18 cellular contexts compared by ENCODE assay signal in the genomic region with DNA sequence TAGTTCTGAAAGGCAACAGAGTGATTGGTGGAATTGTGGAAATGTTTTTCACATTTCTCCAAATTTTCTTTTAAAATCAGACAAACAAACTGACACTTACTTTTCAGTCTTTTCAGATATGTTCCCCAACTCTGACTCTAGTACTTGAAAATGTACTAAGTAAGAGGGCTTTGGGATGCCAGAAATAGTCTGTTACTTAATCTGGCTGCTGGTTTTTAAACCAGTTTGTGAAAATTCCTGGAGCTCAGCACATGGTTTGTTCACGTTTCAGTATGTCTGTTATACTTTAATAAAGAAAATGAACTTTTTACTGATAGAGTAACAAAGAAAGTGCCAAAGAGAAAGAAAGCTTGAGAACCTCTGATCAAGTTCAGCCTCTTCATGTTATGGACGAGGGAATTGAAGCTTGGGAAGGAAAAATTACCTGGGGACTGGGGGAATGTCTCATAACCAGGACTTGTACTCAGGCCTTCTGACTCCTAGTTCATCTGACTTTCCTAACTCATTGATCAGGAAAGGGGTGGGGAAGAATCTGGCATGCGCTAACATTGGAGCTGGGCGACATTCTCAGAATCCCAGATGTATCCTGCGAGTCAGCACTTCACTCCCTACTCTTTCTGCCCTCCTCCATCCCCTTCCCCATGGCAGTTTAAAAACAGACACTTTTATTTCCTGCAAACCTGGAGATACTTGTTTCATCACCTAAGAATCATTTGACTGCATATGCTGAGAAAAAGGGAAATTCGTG. TPM values are rescaled to one million over a fixed set of nuclear protein-coding genes. Genes with fewer than 3 reads are reported as not detected.
DNase-seq lines count a peak whose midpoint lies in the region; ATAC-seq and TF ChIP-seq lines count a peak whose summit lies in the region.
"Had no signal": no experiment of that assay in that cellular context is flagged by ENCODE, and none has a peak within 500 bp of the region (broad histone marks: within the 10 kb centered on the region; RNA-seq: fewer than 3 reads in every experiment).

No MANE protein-coding gene starts in this region.

- DNase-seq in coronary artery (ENCODE audit: low spot score) (no peak), neural progenitor cell (ENCODE audit: low spot score) (peak; percentile 13), NCI-H2107 (lab: John Stamatoyannopoulos, UW) (no peak), inferior parietal cortex (ENCODE audit: extremely low spot score) (no peak), LoVo (ENCODE audit: low spot score) (no peak)
- DNase-seq: activated CD4-positive, alpha-beta T cell treated with anti-CD3 and anti-CD28 coated beads, Interleukin-2, amount 50 U/mL, for 48 hours; activated naive CD8-positive, alpha-beta T cell treated with anti-CD3 and anti-CD28 coated beads for 36 hours; activated T-cell treated with anti-CD3 and anti-CD28 coated beads, Interleukin-2, amount 50 U/mL, for 1 hour; foreskin keratinocyte; mucosa of descending colon; MV-4-11; NCI-H2081; NCI-H774; tibial artery had no signal

- no peak overlapping the region for H3K9ac ChIP-seq in HUES48 (ENCODE audit: low read depth, low read length)
- H3K9ac ChIP-seq in neural progenitor cell: no peak overlapping the region
- H3K9ac ChIP-seq: parathyroid adenoma had no signal

- no peaks in the 10 kb centered on the region for H3K36me3 Mint-ChIP-seq in neural progenitor cell
- H3K36me3 Mint-ChIP-seq: activated naive CD8-positive, alpha-beta T cell treated with anti-CD3 and anti-CD28 coated beads for 36 hours had no signal

- peaks cover 4% of the 10 kb centered on the region; the same call in 1 of the 2 replicates for H3K27me3 ChIP-seq in HUES48 (ENCODE audit: control insufficient read depth, insufficient read depth, low read length)
- no peaks in the 10 kb centered on the region for H3K27me3 ChIP-seq in neural progenitor cell
- H3K27me3 ChIP-seq: foreskin keratinocyte, tibial artery had no signal

- no peaks in the 10 kb centered on the region for H3K9me3 Mint-ChIP-seq in neural progenitor cell
- H3K9me3 Mint-ChIP-seq: activated naive CD8-positive, alpha-beta T cell treated with anti-CD3 and anti-CD28 coated beads for 36 hours had no signal

- peaks cover 13% of the 10 kb centered on the region for H3K79me2 ChIP-seq in neural progenitor cell (ENCODE audit: low read depth)
- H3K79me2 ChIP-seq: parathyroid adenoma had no signal

- H4K20me1 ChIP-seq in neural progenitor cell (ENCODE audit: low read depth): peaks cover 9% of the 10 kb centered on the region

- no peak for TF ChIP-seq CTCF in coronary artery (IDR thresholded peaks at IDR 0.05)
- TF ChIP-seq CTCF in neural progenitor cell (IDR thresholded peaks at IDR 0.05): no peak

- H3K4me1 ChIP-seq in HUES48 (ENCODE audit: control insufficient read depth, insufficient read depth, low read length): peaks cover 49% of the 10 kb centered on the region
- peaks cover 68% of the 10 kb centered on the region for H3K4me1 ChIP-seq in neural progenitor cell
- H3K4me1 ChIP-seq: foreskin keratinocyte, parathyroid adenoma had no signal

- peaks cover 49% of the 10 kb centered on the region for H3F3A ChIP-seq in neural progenitor cell (ENCODE audit: low read depth)

- H3K27me3 Mint-ChIP-seq in neural progenitor cell (ENCODE audit: insufficient read depth, low read depth): peaks cover 2% of the 10 kb centered on the region

- peak overlapping the region; percentile 7 for H3K27ac Mint-ChIP-seq in neural progenitor cell
- H3K27ac Mint-ChIP-seq: activated naive CD8-positive, alpha-beta T cell treated with anti-CD3 and anti-CD28 coated beads for 36 hours had no signal

- H3K36me3 ChIP-seq in HUES48 (ENCODE audit: control insufficient read depth, insufficient read depth, low read length) (no peaks in the 10 kb centered on the region), neural progenitor cell (no peaks in the 10 kb centered on the region)
- H3K36me3 ChIP-seq: tibial artery had no signal

- peaks cover 28% of the 10 kb centered on the region for H3K4me1 Mint-ChIP-seq in neural progenitor cell
- H3K4me1 Mint-ChIP-seq: activated naive CD8-positive, alpha-beta T cell treated with anti-CD3 and anti-CD28 coated beads for 36 hours had no signal

- H2AFZ ChIP-seq in neural progenitor cell (replicated peaks): peak overlapping the region; percentile 30
- H2AFZ ChIP-seq: parathyroid adenoma had no signal

- peak overlapping the region; percentile 67 for H3K27ac ChIP-seq in HUES48 (ENCODE audit: low read depth, low read length)
- no peak overlapping the region for H3K27ac ChIP-seq in coronary artery
- H3K27ac ChIP-seq in neural progenitor cell: peak overlapping the region; percentile 23
- H3K27ac ChIP-seq: foreskin keratinocyte, parathyroid adenoma, tibial artery had no signal

- no peak for ATAC-seq in GM19463 (IDR thresholded peaks at IDR 0.05; ENCODE audit: unreplicated experiment)
- ATAC-seq: foreskin keratinocyte, mucosa of descending colon had no signal

- H3K4me2 ChIP-seq in neural progenitor cell: peak overlapping the region; percentile 80

- no peak overlapping the region for H3K4me3 Mint-ChIP-seq in neural progenitor cell
- H3K4me3 Mint-ChIP-seq: activated naive CD8-positive, alpha-beta T cell treated with anti-CD3 and anti-CD28 coated beads for 36 hours had no signal

- H3K4me3 ChIP-seq in HUES48 (ENCODE audit: low read depth, low read length) (peak overlapping the region; percentile 49), coronary artery (peak overlapping the region; percentile 32), iPS-11a (ENCODE audit: low read depth, low read length) (peak overlapping the region; percentile 10), neural progenitor cell (peak overlapping the region; percentile 38)
- H3K4me3 ChIP-seq: mucosa of descending colon, tibial artery had no signal

- no peaks in the 10 kb centered on the region for H3K9me3 ChIP-seq in HUES48 (ENCODE audit: control insufficient read depth, insufficient read depth, low read length)
- H3K9me3 ChIP-seq in neural progenitor cell (ENCODE audit: low read depth): no peaks in the 10 kb centered on the region
- H3K9me3 ChIP-seq: mucosa of descending colon, tibial artery had no signal

RNA-seq across cellular contexts. Expression of gene DNAJC6, which starts 30.8 kb away (rescaled TPM):
- total RNA-seq in neural progenitor cell (ENCODE audit: low replicate concordance): 13.0 and 21.9 TPM in 2 replicates

Comparison
In these comparisons a context has a peak if more than half of its experiments do, and no peak if none do; other contexts are left out.
1. H3K27ac ChIP-seq: peak in HUES48 (single experiment) and neural progenitor cell (single experiment); none in coronary artery (0 of 2).
2. Peak in every context shown above with its lines, with median percentiles within 50 percentile points of each other: H3K4me3 ChIP-seq.